In genomic region chr1:43934279-43934985, GRCh38 we compare ENCODE assay signal across 1 cellular context.
A peak's percentile ranks its signal among the peaks of the same experiment; 100 is the strongest.
TF ChIP-seq lines count a peak whose summit lies in the region.

No MANE protein-coding gene starts in this region.

TF ChIP-seq in HepG2, 621 proteins besides CTCF, POLR2A, EP300 and RAD21 (continues in another document):
- TF ChIP-seq HOXA3 (CRISPR knock-in tag; IDR thresholded peaks at IDR 0.05) = 0 out of 2 replicates have a peak, but pooled peaks have one; percentile 18
- no peak for TF ChIP-seq FOXA1 (IDR thresholded peaks at IDR 0.05)
- TF ChIP-seq FOXA1 (CRISPR knock-in tag; IDR thresholded peaks at IDR 0.05) = 0 out of 2 replicates have a peak, but pooled peaks have one; percentile 34
- TF ChIP-seq ZNF687 (CRISPR knock-in tag; IDR thresholded peaks at IDR 0.05) = peak; percentile 37; the same call in 1 of the 2 replicates
- TF ChIP-seq SRY (CRISPR knock-in tag; IDR thresholded peaks at IDR 0.05) = 0 out of 2 replicates have a peak, but pooled peaks have one; percentile 6
- TF ChIP-seq ZNF335 (CRISPR knock-in tag; IDR thresholded peaks at IDR 0.05) = peak; percentile 37; the same call in 1 of the 2 replicates
- no peak for TF ChIP-seq AGO1 (IDR thresholded peaks at IDR 0.05; ENCODE audit: low read depth, low read length, poor library complexity, severe bottlenecking)
- peak; percentile 55; the same call in 1 of the 2 replicates for TF ChIP-seq KDM2A (CRISPR knock-in tag; IDR thresholded peaks at IDR 0.05; ENCODE audit: borderline replicate concordance, low read depth)
- peak; percentile 64; the same call in 1 of the 2 replicates for TF ChIP-seq ZMYM2 (CRISPR knock-in tag; IDR thresholded peaks at IDR 0.05)
- 0 out of 2 replicates have a peak, but pooled peaks have one; percentile 29 for TF ChIP-seq MXD3 (CRISPR knock-in tag; IDR thresholded peaks at IDR 0.05)
- TF ChIP-seq STAG1 (CRISPR knock-in tag; IDR thresholded peaks at IDR 0.05) = peak; percentile 70
- TF ChIP-seq SOX6 (IDR thresholded peaks at IDR 0.05) = no peak
- 0 out of 2 replicates have a peak, but pooled peaks have one; percentile 9 for TF ChIP-seq SOX6 (CRISPR knock-in tag; IDR thresholded peaks at IDR 0.05)
- peak; percentile 71 for TF ChIP-seq GABPB1 (CRISPR knock-in tag; IDR thresholded peaks at IDR 0.05)
- peak; percentile 14 for TF ChIP-seq PTBP1 (IDR thresholded peaks at IDR 0.05; ENCODE audit: low read depth, low read length, poor library complexity, severe bottlenecking)
- TF ChIP-seq FOXK1 (CRISPR knock-in tag; IDR thresholded peaks at IDR 0.05; ENCODE audit: borderline replicate concordance, low read depth) = 0 out of 2 replicates have a peak, but pooled peaks have one; percentile 20
- TF ChIP-seq KDM3A (CRISPR knock-in tag; IDR thresholded peaks at IDR 0.05; ENCODE audit: low read depth) = 0 out of 2 replicates have a peak, but pooled peaks have one; percentile 28
- TF ChIP-seq YEATS2 (CRISPR knock-in tag; IDR thresholded peaks at IDR 0.05; ENCODE audit: borderline replicate concordance) = no peak
- TF ChIP-seq RARA (CRISPR knock-in tag; IDR thresholded peaks at IDR 0.05) = no peak
- 0 out of 2 replicates have a peak, but pooled peaks have one; percentile 15 for TF ChIP-seq MAX (IDR thresholded peaks at IDR 0.05)
- TF ChIP-seq REPIN1 (CRISPR knock-in tag; IDR thresholded peaks at IDR 0.05; ENCODE audit: borderline replicate concordance, low read depth) = 0 out of 2 replicates have a peak, but pooled peaks have one; percentile 26
- 0 out of 2 replicates have a peak, but pooled peaks have one; percentile 37 for TF ChIP-seq ZNF644 (CRISPR knock-in tag; IDR thresholded peaks at IDR 0.05; ENCODE audit: low read depth)
- TF ChIP-seq ZBTB7A (CRISPR knock-in tag; IDR thresholded peaks at IDR 0.05) = 0 out of 2 replicates have a peak, but pooled peaks have one; percentile 28
- TF ChIP-seq FOSL2 (CRISPR knock-in tag; IDR thresholded peaks at IDR 0.05) = peak; percentile 15; the same call in 1 of the 2 replicates
- no peak for TF ChIP-seq FOXP1 (IDR thresholded peaks at IDR 0.05)
- TF ChIP-seq FOXP1 (CRISPR knock-in tag; IDR thresholded peaks at IDR 0.05) = no peak
- no peak for TF ChIP-seq ZNF614 (CRISPR knock-in tag; IDR thresholded peaks at IDR 0.05; ENCODE audit: borderline replicate concordance)
- TF ChIP-seq TBP (CRISPR knock-in tag; IDR thresholded peaks at IDR 0.05) = 0 out of 2 replicates have a peak, but pooled peaks have one; percentile 55
- peak; percentile 30; the same call in 1 of the 2 replicates for TF ChIP-seq MAZ (IDR thresholded peaks at IDR 0.05; ENCODE audit: borderline replicate concordance, low read depth, low read length)
- no peak for TF ChIP-seq MAZ (CRISPR knock-in tag; IDR thresholded peaks at IDR 0.05; ENCODE audit: low read depth)
- peak; percentile 2; the same call in 1 of the 2 replicates for TF ChIP-seq PATZ1 (CRISPR knock-in tag; IDR thresholded peaks at IDR 0.05)
- no peak for TF ChIP-seq ZNF512 (CRISPR knock-in tag; IDR thresholded peaks at IDR 0.05)
- no peak for TF ChIP-seq RBFOX2 (IDR thresholded peaks at IDR 0.05; ENCODE audit: low read depth, low read length)
- TF ChIP-seq PRDM10 (CRISPR knock-in tag; IDR thresholded peaks at IDR 0.05; ENCODE audit: low read depth) = no peak
- TF ChIP-seq YY1 (IDR thresholded peaks at IDR 0.05; ENCODE audit: insufficient read depth, insufficient replicate concordance, low read depth, low read length) = peak; percentile 20
- no peak for TF ChIP-seq SNAPC4 (CRISPR knock-in tag; IDR thresholded peaks at IDR 0.05)
- 0 out of 2 replicates have a peak, but pooled peaks have one; percentile 9 for TF ChIP-seq MAF1 (CRISPR knock-in tag; IDR thresholded peaks at IDR 0.05; ENCODE audit: borderline replicate concordance)
- TF ChIP-seq ELK4 (CRISPR knock-in tag; IDR thresholded peaks at IDR 0.05; ENCODE audit: borderline replicate concordance) = no peak
- TF ChIP-seq ZNF17 (CRISPR knock-in tag; IDR thresholded peaks at IDR 0.05) = no peak
- TF ChIP-seq BORCS8-MEF2B (CRISPR knock-in tag; IDR thresholded peaks at IDR 0.05) = 0 out of 2 replicates have a peak, but pooled peaks have one; percentile 48
- TF ChIP-seq ZFY (CRISPR knock-in tag; IDR thresholded peaks at IDR 0.05) = peak; percentile 38; the same call in 1 of the 2 replicates
